ENCODE assay signal across 17 cellular contexts in genomic region chr5:76492819-76493189, GRCh38.
"Had no signal": no experiment of that assay in that cellular context is flagged by ENCODE, and none has a peak within 500 bp of the region (broad histone marks: within the 10 kb centered on the region; RNA-seq: fewer than 3 reads in every experiment).

No MANE protein-coding gene starts in this region.

- ATAC-seq: activated CD8-positive, alpha-beta T cell treated with anti-CD3 and anti-CD28 coated beads, Interleukin-2, amount 10 ng/mL, durations not matched to agents 7 days and 5 days; activated naive CD4-positive, alpha-beta T cell treated with anti-CD3 and anti-CD28 coated beads, Interleukin-2, amount 50 U/mL, for 72 hours; left ventricle myocardium superior; stimulated activated naive B cell treated with anti-CD40 and anti-IgM and Interleukin-4, amounts not matched to agents 10 μg/mL and 1 μg/mL and 100 μg/mL, for 72 hours had no signal

- H3K4me3 Mint-ChIP-seq: activated CD4-positive, alpha-beta T cell treated with anti-CD3 and anti-CD28 coated beads, Interleukin-2, amount 10 ng/mL, durations not matched to agents 7 days and 5 days; activated CD8-positive, alpha-beta T cell treated with anti-CD3 and anti-CD28 coated beads, Interleukin-2, amount 10 ng/mL, durations not matched to agents 7 days and 5 days; stimulated activated naive B cell treated with anti-CD40 and anti-IgM and Interleukin-4, amounts not matched to agents 10 μg/mL and 1 μg/mL and 100 μg/mL, for 72 hours had no signal

- DNase-seq: activated CD4-positive, alpha-beta T cell treated with anti-CD3 and anti-CD28 coated beads, Interleukin-2, amount 10 ng/mL, durations not matched to agents 7 days and 5 days; activated CD4-positive, CD25-positive, alpha-beta regulatory T cell treated with anti-CD3 and anti-CD28 coated beads, Interleukin-2, amount 50 U/mL, for 72 hours; activated CD8-positive, alpha-beta T cell treated with anti-CD3 and anti-CD28 coated beads, Interleukin-2, amount 10 ng/mL, durations not matched to agents 7 days and 5 days; activated T-cell treated with anti-CD3 and anti-CD28 coated beads, Interleukin-2, amount 50 U/mL, for 1 hour; cortex of kidney; left ventricle myocardium superior; sigmoid colon; SK-N-SH; stimulated activated CD4-positive, alpha-beta T cell treated with anti-CD3 and anti-CD28 coated beads, Interleukin-15, amount 100 ng/mL, for 24 hours; stimulated activated naive B cell treated with anti-CD40 and anti-IgM and Interleukin-4, amounts not matched to agents 10 μg/mL and 1 μg/mL and 100 μg/mL, for 72 hours; upper lobe of left lung had no signal

- FAIRE-seq: endometrium had no signal

- H3K4me1 ChIP-seq: breast epithelium, sigmoid colon, upper lobe of left lung had no signal

- H3K27me3 Mint-ChIP-seq: activated CD4-positive, alpha-beta T cell treated with anti-CD3 and anti-CD28 coated beads, Interleukin-2, amount 10 ng/mL, durations not matched to agents 7 days and 5 days; stimulated activated naive B cell treated with anti-CD40 and anti-IgM and Interleukin-4, amounts not matched to agents 10 μg/mL and 1 μg/mL and 100 μg/mL, for 72 hours had no signal

- H3K9ac ChIP-seq: SK-N-SH had no signal

- H3K27ac Mint-ChIP-seq: activated CD4-positive, alpha-beta T cell treated with anti-CD3 and anti-CD28 coated beads, Interleukin-2, amount 10 ng/mL, durations not matched to agents 7 days and 5 days; activated CD8-positive, alpha-beta T cell treated with anti-CD3 and anti-CD28 coated beads, Interleukin-2, amount 10 ng/mL, durations not matched to agents 7 days and 5 days; stimulated activated naive B cell treated with anti-CD40 and anti-IgM and Interleukin-4, amounts not matched to agents 10 μg/mL and 1 μg/mL and 100 μg/mL, for 72 hours had no signal

- H3K9me3 ChIP-seq: breast epithelium, sigmoid colon, SK-N-SH, thoracic aorta, upper lobe of left lung had no signal

- H3K36me3 Mint-ChIP-seq: stimulated activated naive B cell treated with anti-CD40 and anti-IgM and Interleukin-4, amounts not matched to agents 10 μg/mL and 1 μg/mL and 100 μg/mL, for 72 hours had no signal

- H3K36me3 ChIP-seq: breast epithelium, sigmoid colon, thoracic aorta, upper lobe of left lung had no signal

- H3K27me3 ChIP-seq: breast epithelium, sigmoid colon, upper lobe of left lung had no signal

- H3K4me3 ChIP-seq: breast epithelium, sigmoid colon, smooth muscle cell, thoracic aorta, upper lobe of left lung had no signal

- H3K4me2 ChIP-seq: SK-N-SH, smooth muscle cell had no signal

- H3K27ac ChIP-seq: breast epithelium, sigmoid colon, thoracic aorta, upper lobe of left lung, VCaP had no signal

- H3K9me3 Mint-ChIP-seq: activated CD4-positive, alpha-beta T cell treated with anti-CD3 and anti-CD28 coated beads, Interleukin-2, amount 10 ng/mL, durations not matched to agents 7 days and 5 days; stimulated activated naive B cell treated with anti-CD40 and anti-IgM and Interleukin-4, amounts not matched to agents 10 μg/mL and 1 μg/mL and 100 μg/mL, for 72 hours had no signal
